14 cellular contexts compared by ENCODE assay signal in genomic region chr6:30879684-30880427, GRCh38. TPM values are rescaled to one million over a fixed set of nuclear protein-coding genes. Genes with fewer than 3 reads are reported as not detected.
DNase-seq lines count a peak whose midpoint lies in the region; ATAC-seq lines count a peak whose summit lies in the region.
"Had no signal": no experiment of that assay in that cellular context is flagged by ENCODE, and none has a peak within 500 bp of the region (broad histone marks: within the 10 kb centered on the region; RNA-seq: fewer than 3 reads in every experiment).

No MANE protein-coding gene starts in this region.

- peak overlapping the region; percentile 13 for H4K91ac ChIP-seq in neuronal stem cell (ENCODE audit: low read depth, low read length, poor library complexity)

- H3K79me1 ChIP-seq in neuronal stem cell (ENCODE audit: low read depth, low read length), result peaks cover 4% of the 10 kb centered on the region

- ATAC-seq in T-cell (replicated peaks in 1 of 4), result no peak

- H3K14ac ChIP-seq in neuronal stem cell (ENCODE audit: low read length), result no peak overlapping the region

- intact Hi-C loops in CD4-positive, alpha-beta memory T cell (cut with micrococcal nuclease), result loop anchor here (5.0 kb wide), 1 partner anchor 338 kb away; no protein-coding TSS in a partner anchor

- POLR2A ChIA-PET in T-cell (lab: Charles Lee), result no interaction called here
- POLR2A ChIA-PET in CD4-positive, alpha-beta memory T cell (lab: Charles Lee; ENCODE audit: partially characterized antibody), result interaction anchor here (3.9 kb wide), 1 partner anchor 50 kb away, joined by 35 read pairs; no protein-coding TSS in a partner anchor

- H3K36me3 Mint-ChIP-seq in T-cell, result no peaks in the 10 kb centered on the region
- H3K36me3 Mint-ChIP-seq in CD4-positive, alpha-beta memory T cell, result no peaks in the 10 kb centered on the region

- peak overlapping the region; percentile 78 for H2BK120ac ChIP-seq in neuronal stem cell (ENCODE audit: low read depth, low read length)

- H4K8ac ChIP-seq in neuronal stem cell (ENCODE audit: low read depth, low read length), result no peak overlapping the region

- H2BK15ac ChIP-seq in neuronal stem cell (ENCODE audit: low read length), result peak overlapping the region; percentile 41

- H2AK5ac ChIP-seq in neuronal stem cell (ENCODE audit: low read depth, low read length), result peak overlapping the region; percentile 82

- H2BK12ac ChIP-seq in neuronal stem cell (ENCODE audit: low read length), result peak overlapping the region; percentile 93

- DNase-seq in T-cell, result no peak
- no peak for DNase-seq in neuronal stem cell (ENCODE audit: low spot score)
- DNase-seq in HK-2 (ENCODE audit: unreplicated experiment), result no peak
- DNase-seq in CD4-positive, alpha-beta memory T cell, result no peak
- DNase-seq in SJCRH30, result no peak
- DNase-seq: brain microvascular endothelial cell, NCI-H1048, SHP77 treated with DMSO at 0.1 percent for 48 hours had no signal

- H3K36me3 ChIP-seq in HUES48 (ENCODE audit: control insufficient read depth, insufficient read depth, low read length) (no peaks in the 10 kb centered on the region), iPS-15b (ENCODE audit: control insufficient read depth, insufficient read depth, low read length) (no peaks in the 10 kb centered on the region), neuronal stem cell (replicated peaks in 1 of 2; ENCODE audit: control insufficient read depth in 2 of 2, insufficient read depth in 2 of 2, low read length in 2 of 2) (peaks cover 0 to 2% of the 10 kb centered on the region in 2 donors), SJCRH30 (no peaks in the 10 kb centered on the region)
- no peaks in the 10 kb centered on the region for H3K36me3 ChIP-seq in CD4-positive, alpha-beta memory T cell (ENCODE audit: insufficient read depth, low read length)
- H3K36me3 ChIP-seq: brain microvascular endothelial cell, HAP-1 had no signal

- H2BK5ac ChIP-seq in neuronal stem cell (ENCODE audit: low read length), result peak overlapping the region; percentile 80

- no peak overlapping the region for H3K23ac ChIP-seq in neuronal stem cell (ENCODE audit: low read depth, low read length, poor library complexity)

- CTCF ChIA-PET in T-cell (lab: Charles Lee), result interaction anchor here in 1 of 2 donors (1.1 to 2.0 kb wide), 2 partner anchors 28 to 51 kb away, joined by 3 to 5 read pairs; partner anchors contain the start of gene GTF2H4
- CTCF ChIA-PET in CD4-positive, alpha-beta memory T cell (lab: Charles Lee; ENCODE audit: partially characterized antibody), result interaction anchor here (1.1 to 12.0 kb wide), 7 partner anchors 12 to 201 kb away, joined by 3 to 262 read pairs (median 3); no protein-coding TSS in a partner anchor

- peak overlapping the region; percentile 64; the same call in 1 of the 2 replicates for H3K4me3 ChIP-seq in HUES48 (ENCODE audit: low read depth, low read length)
- H3K4me3 ChIP-seq in iPS-15b (ENCODE audit: low read depth, low read length), result peak overlapping the region; percentile 88
- H3K4me3 ChIP-seq in neuronal stem cell (ENCODE audit: low read length in 2 of 2), result peak overlapping the region in 1 of 2 donors; percentile 61
- no peak overlapping the region for H3K4me3 ChIP-seq in CD4-positive, alpha-beta memory T cell (ENCODE audit: low read length in 2 of 2)
- no peak overlapping the region for H3K4me3 ChIP-seq in SJCRH30
- H3K4me3 ChIP-seq: HAP-1 had no signal

- no peak overlapping the region for H3K4me3 Mint-ChIP-seq in T-cell
- H3K4me3 Mint-ChIP-seq in CD4-positive, alpha-beta memory T cell, result no peak overlapping the region
- H3K4me3 Mint-ChIP-seq: CD14-positive monocyte; stimulated activated naive CD8-positive, alpha-beta T cell treated with anti-CD3 and anti-CD28 coated beads, Interleukin-15, Interleukin-2, amounts not matched to agents 100 ng/mL and 50 ng/mL, for 24 hours had no signal

- H3K27ac ChIP-seq in HUES48 (ENCODE audit: low read depth, low read length) (peak overlapping the region; percentile 90), neuronal stem cell (replicated peaks; ENCODE audit: low read length) (peak overlapping the region; percentile 97), SJCRH30 (no peak overlapping the region)
- H3K27ac ChIP-seq in CD4-positive, alpha-beta memory T cell (ENCODE audit: low read depth, low read length), result no peak overlapping the region
- H3K27ac ChIP-seq: brain microvascular endothelial cell had no signal

- no peaks in the 10 kb centered on the region for H3K9me3 ChIP-seq in HUES48 (ENCODE audit: control insufficient read depth, insufficient read depth, low read length)
- H3K9me3 ChIP-seq in iPS-15b (ENCODE audit: control insufficient read depth, insufficient read depth, low read length), result no peaks in the 10 kb centered on the region
- H3K9me3 ChIP-seq in neuronal stem cell (replicated peaks in 1 of 2; ENCODE audit: control insufficient read depth in 2 of 2, insufficient read depth in 1 of 2, low read depth in 1 of 2, low read length in 2 of 2), result no peaks in the 10 kb centered on the region
- H3K9me3 ChIP-seq in CD4-positive, alpha-beta memory T cell (ENCODE audit: control insufficient read depth in 1 of 2, low read length in 2 of 2), result no peaks in the 10 kb centered on the region
- no peaks in the 10 kb centered on the region for H3K9me3 ChIP-seq in SJCRH30 (replicated peaks)
- H3K9me3 ChIP-seq: HAP-1 had no signal

- H3K18ac ChIP-seq in neuronal stem cell (ENCODE audit: low read length), result peak overlapping the region; percentile 91

- no peaks in the 10 kb centered on the region for H3K27me3 Mint-ChIP-seq in T-cell
- no peaks in the 10 kb centered on the region for H3K27me3 Mint-ChIP-seq in CD4-positive, alpha-beta memory T cell
- H3K27me3 Mint-ChIP-seq: stimulated activated naive CD8-positive, alpha-beta T cell treated with anti-CD3 and anti-CD28 coated beads, Interleukin-15, Interleukin-2, amounts not matched to agents 100 ng/mL and 50 ng/mL, for 24 hours had no signal

- peaks cover 18 to 37% (median 36%) of the 10 kb centered on the region in 3 donors for H3K4me1 Mint-ChIP-seq in T-cell
- H3K4me1 Mint-ChIP-seq in CD4-positive, alpha-beta memory T cell, result peaks cover 12 to 40% (median 21%) of the 10 kb centered on the region in 4 donors

- no peak overlapping the region for H3K9ac ChIP-seq in HUES48 (ENCODE audit: low read depth, low read length)
- H3K9ac ChIP-seq in iPS-15b (ENCODE audit: low read depth, low read length), result no peak overlapping the region
- peak overlapping the region; percentile 27 for H3K9ac ChIP-seq in neuronal stem cell (ENCODE audit: low read depth, low read length, poor library complexity)

- H3K4me1 ChIP-seq in HUES48 (ENCODE audit: control insufficient read depth, insufficient read depth, low read length) (peaks cover 50% of the 10 kb centered on the region), iPS-15b (ENCODE audit: control insufficient read depth, insufficient read depth, low read length) (peaks cover 26% of the 10 kb centered on the region), neuronal stem cell (ENCODE audit: control insufficient read depth in 2 of 2, insufficient read depth in 1 of 2, low read depth in 1 of 2, low read length in 2 of 2) (peaks cover 29 to 32% of the 10 kb centered on the region in 2 donors), SJCRH30 (peaks cover 20% of the 10 kb centered on the region; the same call in 1 of the 2 replicates)
- peaks cover 23% of the 10 kb centered on the region for H3K4me1 ChIP-seq in CD4-positive, alpha-beta memory T cell (ENCODE audit: insufficient read depth, low read length)

- no CpG with 5 or more reads among the region's 8 CpGs for WGBS in neuronal stem cell (ENCODE audit: extremely low coverage in 2 of 2, insufficient read length in 2 of 2, insufficient replicate concordance in 1 of 2), 2 donors

- H3K27ac Mint-ChIP-seq in T-cell, result peak overlapping the region; percentile 64 to 74
- peak overlapping the region in 3 of 7 donors; percentile 2 to 91 (median 64) for H3K27ac Mint-ChIP-seq in CD4-positive, alpha-beta memory T cell
- H3K27ac Mint-ChIP-seq: CD14-positive monocyte; stimulated activated naive CD8-positive, alpha-beta T cell treated with anti-CD3 and anti-CD28 coated beads, Interleukin-15, Interleukin-2, amounts not matched to agents 100 ng/mL and 50 ng/mL, for 24 hours had no signal

- no peak overlapping the region for H3K4ac ChIP-seq in neuronal stem cell (ENCODE audit: low read length)

- H2AFZ ChIP-seq in neuronal stem cell (ENCODE audit: low read length), result no peak overlapping the region

- H3K4me2 ChIP-seq in neuronal stem cell (ENCODE audit: insufficient read depth, low read length, poor library complexity, severe bottlenecking), result peak overlapping the region; percentile 54

- H3K27me3 ChIP-seq in HUES48 (ENCODE audit: control insufficient read depth, insufficient read depth, low read length) (no peaks in the 10 kb centered on the region; the same call in 1 of the 2 replicates), iPS-15b (ENCODE audit: control insufficient read depth, insufficient read depth, low read length) (no peaks in the 10 kb centered on the region), neuronal stem cell (ENCODE audit: control insufficient read depth in 3 of 3, insufficient read depth in 3 of 3, low read depth in 1 of 3, low read length in 3 of 3) (no peaks in the 10 kb centered on the region), SJCRH30 (no peaks in the 10 kb centered on the region)
- H3K27me3 ChIP-seq in CD4-positive, alpha-beta memory T cell (ENCODE audit: insufficient read depth, low read length), result no peaks in the 10 kb centered on the region
- H3K27me3 ChIP-seq: brain microvascular endothelial cell had no signal

- no peaks in the 10 kb centered on the region for H3K9me3 Mint-ChIP-seq in T-cell
- H3K9me3 Mint-ChIP-seq in CD4-positive, alpha-beta memory T cell, result no peaks in the 10 kb centered on the region
- H3K9me3 Mint-ChIP-seq: stimulated activated naive CD8-positive, alpha-beta T cell treated with anti-CD3 and anti-CD28 coated beads, Interleukin-15, Interleukin-2, amounts not matched to agents 100 ng/mL and 50 ng/mL, for 24 hours had no signal

RNA-seq across cellular contexts. Expression of gene DDR1, which starts 4.5 kb away (rescaled TPM):
- 10 to 100 TPM in 4 of 5 donors, 1 to 10 TPM in 1; 8.8 to 23.9 (median 19.3) TPM for total RNA-seq in T-cell
- polyA plus RNA-seq in neuronal stem cell (2013, experiment 1 of 2), result 144 TPM
- 140 TPM for polyA plus RNA-seq in neuronal stem cell (2013, experiment 2 of 2)
- total RNA-seq in CD4-positive, alpha-beta memory T cell, result 10 to 100 TPM; 10.2 to 13.1 TPM
- 1 to 10 TPM; 1.4 to 3.1 TPM for polyA plus RNA-seq in CD4-positive, alpha-beta memory T cell
- 73.2 and 80.9 TPM in 2 replicates for total RNA-seq in SJCRH30 (2014; rRNA removed; shearing (Covaris generic))

RNA-seq across cellular contexts. Expression of gene GTF2H4, which starts 28.2 kb away (rescaled TPM):
- 10 to 100 TPM; 15.5 to 39.2 (median 33.3) TPM for total RNA-seq in T-cell
- 54.0 TPM for polyA plus RNA-seq in neuronal stem cell (2013, experiment 1 of 2)
- 54.9 TPM for polyA plus RNA-seq in neuronal stem cell (2013, experiment 2 of 2)
- total RNA-seq in CD4-positive, alpha-beta memory T cell, result 10 to 100 TPM; 36.5 to 39.7 TPM
- 1 to 10 TPM; 3.7 to 9.5 TPM for polyA plus RNA-seq in CD4-positive, alpha-beta memory T cell
- 15.1 and 24.2 TPM in 2 replicates for total RNA-seq in SJCRH30 (2014; rRNA removed; shearing (Covaris generic))

RNA-seq across cellular contexts. Expression of gene VARS2, which starts 34.2 kb away (rescaled TPM):
- total RNA-seq in T-cell, result 10 to 100 TPM; 25.1 to 55.2 (median 40.9) TPM
- polyA plus RNA-seq in neuronal stem cell (2013, experiment 1 of 2), result 25.0 TPM
- polyA plus RNA-seq in neuronal stem cell (2013, experiment 2 of 2), result 24.8 TPM
- total RNA-seq in CD4-positive, alpha-beta memory T cell, result 10 to 100 TPM; 34.9 to 37.8 TPM
- polyA plus RNA-seq in CD4-positive, alpha-beta memory T cell, result 10 to 100 TPM; 16.3 to 17.0 TPM
- 21.3 and 23.5 TPM in 2 replicates for total RNA-seq in SJCRH30 (2014; rRNA removed; shearing (Covaris generic))

RNA-seq across cellular contexts. Expression of gene SFTA2, which starts 52.1 kb away (rescaled TPM):
- total RNA-seq in T-cell, result under 1 TPM in 2 of 5 donors, not detected in 3; 0.51 to 0.67 TPM
- polyA plus RNA-seq in neuronal stem cell (2013, experiment 1 of 2), result not detected
- polyA plus RNA-seq in neuronal stem cell (2013, experiment 2 of 2), result not detected
- under 1 TPM in 1 of 2 experiments, not detected in 1; 0.44 TPM for total RNA-seq in CD4-positive, alpha-beta memory T cell
- not detected for polyA plus RNA-seq in CD4-positive, alpha-beta memory T cell
- not detected in 2 replicates for total RNA-seq in SJCRH30 (2014; rRNA removed; shearing (Covaris generic))
- total RNA-seq: occipital lobe had no signal
- polyA plus RNA-seq: CD14-positive monocyte had no signal

Comparison
In these comparisons a context has a peak if more than half of its experiments do, and no peak if none do; other contexts are left out.
1. H3K27ac ChIP-seq: peak in HUES48 (single experiment) and neuronal stem cell (single experiment); none in CD4-positive, alpha-beta memory T cell (single experiment) and SJCRH30 (single experiment).
2. H3K4me3 ChIP-seq: peak in HUES48 (single experiment) and iPS-15b (single experiment); none in CD4-positive, alpha-beta memory T cell (0 of 2) and SJCRH30 (single experiment).